Comparison of ENCODE assay signal across 8 cellular contexts in the genomic region with DNA sequence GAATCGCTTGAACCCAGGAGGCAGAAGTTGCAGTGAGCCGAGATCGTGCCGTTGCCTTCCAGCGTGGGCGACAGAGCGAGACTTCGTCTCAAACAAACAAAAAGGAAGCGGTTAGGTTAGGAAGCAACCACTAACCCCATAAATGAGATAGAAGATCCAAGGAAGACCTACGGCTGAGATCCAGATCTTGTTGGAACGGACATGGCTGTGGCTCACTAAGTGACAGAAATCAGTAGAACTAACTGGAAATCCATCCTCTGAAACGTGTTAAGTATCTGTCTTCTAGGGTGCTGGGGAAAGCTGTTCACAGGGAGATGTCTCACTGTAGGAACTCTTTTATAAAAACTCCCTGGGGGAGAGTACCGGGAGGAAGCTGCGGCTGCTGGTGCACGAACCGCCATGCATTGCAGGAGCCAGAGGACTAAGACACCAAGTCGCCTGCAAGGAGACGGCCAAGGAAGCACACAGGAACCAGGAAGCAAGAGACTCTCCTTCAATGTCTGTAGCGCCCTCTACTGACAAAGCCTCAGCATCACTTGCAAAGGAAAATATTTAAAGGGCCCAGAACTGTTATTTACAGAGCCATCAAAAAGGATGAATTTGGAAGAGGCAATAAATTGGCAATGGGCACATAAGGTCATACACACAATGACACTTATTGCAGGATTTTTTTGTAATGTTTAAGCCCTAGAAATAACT. TPM values are rescaled to one million over a fixed set of nuclear protein-coding genes. Genes with fewer than 3 reads are reported as not detected.
DNase-seq lines count a peak whose midpoint lies in the region; ATAC-seq and TF ChIP-seq lines count a peak whose summit lies in the region.

No MANE protein-coding gene starts in this region.

- H2AFZ ChIP-seq in GM23338: peak overlapping the region; percentile 97

- peak overlapping the region; percentile 62 for H3K4me3 Mint-ChIP-seq in GM23338
- H3K4me3 Mint-ChIP-seq in activated T-helper 17 cell treated with anti-CD3 and anti-CD28 coated beads, Interleukin-2, amount 50 U/mL, for 72 hours: peak overlapping the region; percentile 46
- H3K4me3 Mint-ChIP-seq in stimulated activated naive B cell treated with anti-CD40 and anti-IgM and Interleukin-4, amounts not matched to agents 10 μg/mL and 1 μg/mL and 100 μg/mL, for 72 hours: no peak overlapping the region

- no peaks in the 10 kb centered on the region for H3K36me3 ChIP-seq in GM23338 (ENCODE audit: insufficient read depth)

- intact Hi-C loops in right cardiac atrium (cut with DNase I): no loop called here

- H3K4me1 ChIP-seq in GM23338 (ENCODE audit: insufficient read depth): no peaks in the 10 kb centered on the region
- H3K4me1 ChIP-seq in right cardiac atrium (ENCODE audit: control insufficient read depth, insufficient read depth, low read length): no peaks in the 10 kb centered on the region

- no peaks in the 10 kb centered on the region for H3K9me3 Mint-ChIP-seq in GM23338
- H3K9me3 Mint-ChIP-seq in activated T-helper 17 cell treated with anti-CD3 and anti-CD28 coated beads, Interleukin-2, amount 50 U/mL, for 72 hours: no peaks in the 10 kb centered on the region
- no peaks in the 10 kb centered on the region for H3K9me3 Mint-ChIP-seq in stimulated activated naive B cell treated with anti-CD40 and anti-IgM and Interleukin-4, amounts not matched to agents 10 μg/mL and 1 μg/mL and 100 μg/mL, for 72 hours

- ATAC-seq in GM23338 (peak; percentile 100), right cardiac atrium (peak in 1 of 2 donors; percentile 31), HG03378 (IDR thresholded peaks at IDR 0.05; ENCODE audit: unreplicated experiment) (no peak)
- ATAC-seq in activated T-helper 17 cell treated with anti-CD3 and anti-CD28 coated beads, Interleukin-2, amount 50 U/mL, for 72 hours (replicated peaks): peak; percentile 87
- peak; percentile 52 to 57 for ATAC-seq in stimulated activated naive B cell treated with anti-CD40 and anti-IgM and Interleukin-4, amounts not matched to agents 10 μg/mL and 1 μg/mL and 100 μg/mL, for 72 hours (replicated peaks)

- no peaks in the 10 kb centered on the region for H3F3A ChIP-seq in GM23338 (replicated peaks; ENCODE audit: low read depth)

- no peaks in the 10 kb centered on the region for H4K20me1 ChIP-seq in GM23338 (replicated peaks; ENCODE audit: insufficient read depth)

- H3K9me2 ChIP-seq in GM23338 (ENCODE audit: insufficient read depth): no peaks in the 10 kb centered on the region

- no peaks in the 10 kb centered on the region for H3K9me3 ChIP-seq in right cardiac atrium (ENCODE audit: control insufficient read depth, low read length)

- 74% methylated on average over 19 of the region's 19 CpGs for WGBS in right cardiac atrium

- H3K27ac ChIP-seq in GM23338 (ENCODE audit: low read depth): no peak overlapping the region
- no peak overlapping the region for H3K27ac ChIP-seq in right cardiac atrium (ENCODE audit: low read length)

- H3K36me3 Mint-ChIP-seq in GM23338 (ENCODE audit: low read depth): no peaks in the 10 kb centered on the region
- no peaks in the 10 kb centered on the region for H3K36me3 Mint-ChIP-seq in activated T-helper 17 cell treated with anti-CD3 and anti-CD28 coated beads, Interleukin-2, amount 50 U/mL, for 72 hours (ENCODE audit: low read depth)
- no peaks in the 10 kb centered on the region for H3K36me3 Mint-ChIP-seq in stimulated activated naive B cell treated with anti-CD40 and anti-IgM and Interleukin-4, amounts not matched to agents 10 μg/mL and 1 μg/mL and 100 μg/mL, for 72 hours

- H3K4me3 ChIP-seq in GM23338 (no peak overlapping the region), right cardiac atrium (ENCODE audit: low read length) (no peak overlapping the region)

- no peak overlapping the region for H3K27ac Mint-ChIP-seq in GM23338
- peak overlapping the region; percentile 80 for H3K27ac Mint-ChIP-seq in activated T-helper 17 cell treated with anti-CD3 and anti-CD28 coated beads, Interleukin-2, amount 50 U/mL, for 72 hours
- no peak overlapping the region for H3K27ac Mint-ChIP-seq in stimulated activated naive B cell treated with anti-CD40 and anti-IgM and Interleukin-4, amounts not matched to agents 10 μg/mL and 1 μg/mL and 100 μg/mL, for 72 hours

- H3K27me3 Mint-ChIP-seq in GM23338 (ENCODE audit: insufficient read depth, low read depth, poor library complexity): no peaks in the 10 kb centered on the region
- no peaks in the 10 kb centered on the region for H3K27me3 Mint-ChIP-seq in activated T-helper 17 cell treated with anti-CD3 and anti-CD28 coated beads, Interleukin-2, amount 50 U/mL, for 72 hours
- no peaks in the 10 kb centered on the region for H3K27me3 Mint-ChIP-seq in stimulated activated naive B cell treated with anti-CD40 and anti-IgM and Interleukin-4, amounts not matched to agents 10 μg/mL and 1 μg/mL and 100 μg/mL, for 72 hours

- peak; percentile 91 to 92 for TF ChIP-seq CTCF in GM23338 (conservative IDR thresholded peaks at IDR 0.05; ENCODE audit: low read depth in 2 of 2)

- H3K4me1 Mint-ChIP-seq in GM23338: peaks cover 2% of the 10 kb centered on the region; the same call in 1 of the 3 replicates
- peaks cover 12% of the 10 kb centered on the region for H3K4me1 Mint-ChIP-seq in activated T-helper 17 cell treated with anti-CD3 and anti-CD28 coated beads, Interleukin-2, amount 50 U/mL, for 72 hours
- peaks cover 2 to 13% of the 10 kb centered on the region in 2 donors for H3K4me1 Mint-ChIP-seq in stimulated activated naive B cell treated with anti-CD40 and anti-IgM and Interleukin-4, amounts not matched to agents 10 μg/mL and 1 μg/mL and 100 μg/mL, for 72 hours

- H3K27me3 ChIP-seq in GM23338 (ENCODE audit: insufficient read depth) (no peaks in the 10 kb centered on the region), right cardiac atrium (ENCODE audit: control insufficient read depth, insufficient read depth) (no peaks in the 10 kb centered on the region)

- no peaks in the 10 kb centered on the region for H3K79me2 ChIP-seq in GM23338 (replicated peaks; ENCODE audit: insufficient read depth)

- DNase-seq in ELF-1 (ENCODE audit: low read depth, low spot score): peak; percentile 73
- peak; percentile 94 for DNase-seq in GM23338 (ENCODE audit: low spot score)
- peak; percentile 39 to 62 for DNase-seq in NCI-H526 (lab: John Stamatoyannopoulos, UW)
- peak in 2 of 3 donors; percentile 57 to 59 for DNase-seq in right cardiac atrium
- DNase-seq in stimulated activated naive B cell treated with anti-CD40 and anti-IgM and Interleukin-4, amounts not matched to agents 10 μg/mL and 1 μg/mL and 100 μg/mL, for 72 hours: peak; percentile 14
- DNase-seq in A172 (ENCODE audit: low spot score): no peak

- no peak overlapping the region for H3K4me2 ChIP-seq in GM23338

TF ChIP-seq in GM23338, 12 proteins besides CTCF, POLR2A, EP300 and RAD21:
- TF ChIP-seq, protein P1, sequence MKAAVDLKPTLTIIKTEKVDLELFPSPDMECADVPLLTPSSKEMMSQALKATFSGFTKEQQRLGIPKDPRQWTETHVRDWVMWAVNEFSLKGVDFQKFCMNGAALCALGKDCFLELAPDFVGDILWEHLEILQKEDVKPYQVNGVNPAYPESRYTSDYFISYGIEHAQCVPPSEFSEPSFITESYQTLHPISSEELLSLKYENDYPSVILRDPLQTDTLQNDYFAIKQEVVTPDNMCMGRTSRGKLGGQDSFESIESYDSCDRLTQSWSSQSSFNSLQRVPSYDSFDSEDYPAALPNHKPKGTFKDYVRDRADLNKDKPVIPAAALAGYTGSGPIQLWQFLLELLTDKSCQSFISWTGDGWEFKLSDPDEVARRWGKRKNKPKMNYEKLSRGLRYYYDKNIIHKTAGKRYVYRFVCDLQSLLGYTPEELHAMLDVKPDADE (IDR thresholded peaks at IDR 0.05): no peak
- 0 out of 2 replicates have a peak, but pooled peaks have one; percentile 11 for TF ChIP-seq CREB1 (CRISPR knock-in tag; IDR thresholded peaks at IDR 0.05; ENCODE audit: low read depth)

RNA-seq across cellular contexts. Expression of a gene that starts 16.9 kb away (rescaled TPM):
- total RNA-seq in GM23338 (2014; rRNA removed; shearing (Covaris generic)): 14.1 TPM in 2 replicates
- 5.4 and 5.9 TPM in 2 replicates for polyA plus RNA-seq in GM23338 (2016; fragmentation: Nextera tagmentation; extraction: Ambion mirVana)
- total RNA-seq in activated T-helper 17 cell treated with anti-CD3 and anti-CD28 coated beads, Interleukin-2, amount 50 U/mL, for 72 hours: 10 to 100 TPM; 33.8 to 34.5 TPM
- 10 to 100 TPM; 10.1 to 13.5 (median 12.3) TPM for total RNA-seq in right cardiac atrium
- 4.3 TPM for polyA plus RNA-seq in right cardiac atrium
- total RNA-seq in A172 (2014; rRNA removed; shearing (Covaris generic)): 21.0 and 26.3 TPM in 2 replicates

RNA-seq across cellular contexts. Expression of a gene that starts 47.6 kb away (rescaled TPM):
- total RNA-seq in GM23338 (2014; rRNA removed; shearing (Covaris generic)): 0.45 and 0.70 TPM in 2 replicates
- polyA plus RNA-seq in GM23338 (2016; fragmentation: Nextera tagmentation; extraction: Ambion mirVana) (0.91 and 0.99 TPM in 2 replicates), right cardiac atrium (3.6 TPM)
- under 1 TPM; 0.24 to 0.40 TPM for total RNA-seq in activated T-helper 17 cell treated with anti-CD3 and anti-CD28 coated beads, Interleukin-2, amount 50 U/mL, for 72 hours
- 1 to 10 TPM; 4.6 to 6.8 (median 5.1) TPM for total RNA-seq in right cardiac atrium
- total RNA-seq in A172 (2014; rRNA removed; shearing (Covaris generic)): 1.7 and 2.8 TPM in 2 replicates

RNA-seq across cellular contexts. Expression of a gene that starts 51.4 kb away (rescaled TPM):
- 1.7 TPM in 1 of 2 replicates, not detected in the other for total RNA-seq in GM23338 (2014; rRNA removed; shearing (Covaris generic))
- 5.1 and 7.9 TPM in 2 replicates for polyA plus RNA-seq in GM23338 (2016; fragmentation: Nextera tagmentation; extraction: Ambion mirVana)
- 1 to 10 TPM; 2.5 to 4.9 TPM for total RNA-seq in activated T-helper 17 cell treated with anti-CD3 and anti-CD28 coated beads, Interleukin-2, amount 50 U/mL, for 72 hours
- total RNA-seq in right cardiac atrium: 10 to 100 TPM in 2 of 4 donors, 1 to 10 TPM in 2; 8.2 to 16.4 (median 11.6) TPM
- polyA plus RNA-seq in right cardiac atrium: 8.2 TPM
- total RNA-seq in A172 (2014; rRNA removed; shearing (Covaris generic)): 8.2 and 9.0 TPM in 2 replicates

Comparison
In these comparisons a context has a peak if more than half of its experiments do, and no peak if none do; other contexts are left out.
1. H3K4me3 Mint-ChIP-seq: peak in GM23338 (single experiment) and activated T-helper 17 cell treated with anti-CD3 and anti-CD28 coated beads, Interleukin-2, amount 50 U/mL, for 72 hours (single experiment); none in stimulated activated naive B cell treated with anti-CD40 and anti-IgM and Interleukin-4, amounts not matched to agents 10 μg/mL and 1 μg/mL and 100 μg/mL, for 72 hours (0 of 2).